ENCODE assay signal across 18 cellular contexts in genomic region chr1:93669369-93669768, GRCh38. TPM values are rescaled to one million over a fixed set of nuclear protein-coding genes. Genes with fewer than 3 reads are reported as not detected.
DNase-seq lines count a peak whose midpoint lies in the region; ATAC-seq and TF ChIP-seq lines count a peak whose summit lies in the region.
"Had no signal": no experiment of that assay in that cellular context is flagged by ENCODE, and none has a peak within 500 bp of the region (broad histone marks: within the 10 kb centered on the region; RNA-seq: fewer than 3 reads in every experiment).

No MANE protein-coding gene starts in this region.

- no peak overlapping the region for H4K12ac ChIP-seq in trophoblast cell (ENCODE audit: low read depth, low read length)

- H3K4me3 ChIP-seq in GM23248 (no peak overlapping the region), fibroblast of pulmonary artery (replicated peaks; ENCODE audit: low read depth, low read length) (no peak overlapping the region), trophoblast cell (ENCODE audit: low read depth, low read length) (no peak overlapping the region)
- H3K4me3 ChIP-seq: cardiac muscle cell had no signal

- no peaks in the 10 kb centered on the region for H3K9me3 ChIP-seq in GM23248 (ENCODE audit: low read depth)
- no peaks in the 10 kb centered on the region for H3K9me3 ChIP-seq in trophoblast cell (ENCODE audit: insufficient read depth, low read depth, low read length)

- peaks cover 27% of the 10 kb centered on the region; the same call in 1 of the 2 replicates for H4K20me1 ChIP-seq in GM23248 (ENCODE audit: insufficient read depth)

- in situ Hi-C loops in GM23248 (cut with MboI), result no loop called here
- in situ Hi-C loops in SK-MEL-5 (cut with HindIII; ENCODE audit: low pct_unique_long_range_greater_than_20kb, low sequenced_read_pairs), result no loop called here

- no peak overlapping the region for H2AK5ac ChIP-seq in trophoblast cell (ENCODE audit: low read length)

- H3K4me2 ChIP-seq in GM23248 (ENCODE audit: unreplicated experiment), result peak overlapping the region; percentile 27
- peak overlapping the region; percentile 11 for H3K4me2 ChIP-seq in trophoblast cell (ENCODE audit: low read length)

- H3K9ac ChIP-seq in GM23248, result peak overlapping the region; percentile 13; the same call in 1 of the 2 replicates
- H3K9ac ChIP-seq in trophoblast cell (ENCODE audit: low read length), result no peak overlapping the region

- peaks cover 99% of the 10 kb centered on the region for H3K79me2 ChIP-seq in GM23248 (ENCODE audit: insufficient read depth)
- H3K79me2 ChIP-seq in trophoblast cell (ENCODE audit: control insufficient read depth, insufficient read depth, low read length, poor library complexity), result peaks cover 7% of the 10 kb centered on the region

- no peak overlapping the region for H2BK12ac ChIP-seq in trophoblast cell (ENCODE audit: low read length)

- H3K14ac ChIP-seq in trophoblast cell (ENCODE audit: low read length), result no peak overlapping the region

- DNase-seq in GM23248, result peak; percentile 41
- DNase-seq in SK-MEL-5 (ENCODE audit: low read depth, low spot score), result peak; percentile 73
- peak; percentile 46 for DNase-seq in fibroblast of pulmonary artery (ENCODE audit: low read depth)
- DNase-seq in trophoblast cell, result no peak
- DNase-seq in EL, result no peak
- DNase-seq in putamen (ENCODE audit: low spot score), result no peak
- DNase-seq: activated CD4-positive, alpha-beta T cell treated with anti-CD3 and anti-CD28 coated beads, Interleukin-2, amount 50 U/mL, for 1 hour; activated T-cell treated with anti-CD3 and anti-CD28 coated beads for 4 hours; effector memory CD4-positive, alpha-beta T cell; GF-D8; natural killer cell; NCI-H1436 treated with DMSO at 0.1 percent for 48 hours; retina; stimulated activated CD4-positive, alpha-beta T cell treated with anti-CD3 and anti-CD28 coated beads, Interleukin-2, amount 100 ng/mL, for 48 hours had no signal

- H3K79me1 ChIP-seq in trophoblast cell (ENCODE audit: low read length), result peaks cover 17% of the 10 kb centered on the region

- no peak overlapping the region for H3K23ac ChIP-seq in trophoblast cell (ENCODE audit: low read length)

- H2BK120ac ChIP-seq in trophoblast cell (ENCODE audit: insufficient read depth, low read length, poor library complexity), result no peak overlapping the region

- H3K27me3 ChIP-seq in GM23248 (replicated peaks; ENCODE audit: insufficient read depth) (no peaks in the 10 kb centered on the region), trophoblast cell (ENCODE audit: insufficient read depth, low read length) (no peaks in the 10 kb centered on the region)
- H3K27me3 ChIP-seq: cardiac muscle cell had no signal

- TF ChIP-seq CTCF in fibroblast of pulmonary artery (IDR thresholded peaks at IDR 0.05; ENCODE audit: low read length, missing control alignments), result no peak

- H3K4ac ChIP-seq in trophoblast cell (ENCODE audit: low read depth, low read length), result no peak overlapping the region

- H3K9me2 ChIP-seq in GM23248 (ENCODE audit: insufficient read depth), result no peaks in the 10 kb centered on the region

- H3K4me1 ChIP-seq in GM23248 (ENCODE audit: insufficient read depth) (peaks cover 89% of the 10 kb centered on the region), trophoblast cell (ENCODE audit: control insufficient read depth in 1 of 2, insufficient read depth in 2 of 2, low read length in 2 of 2) (peaks cover 30 to 38% of the 10 kb centered on the region in 2 experiments)

- no peak overlapping the region for H3K18ac ChIP-seq in trophoblast cell (ENCODE audit: low read length)

- peaks cover 93% of the 10 kb centered on the region for H3F3A ChIP-seq in GM23248 (ENCODE audit: insufficient read depth)

- H3K36me3 ChIP-seq in GM23248 (ENCODE audit: low read depth) (peaks cover 60% of the 10 kb centered on the region), trophoblast cell (ENCODE audit: control insufficient read depth in 1 of 2, insufficient read depth in 2 of 2, low read length in 2 of 2) (peaks cover 12 to 13% of the 10 kb centered on the region in 2 experiments)
- H3K36me3 ChIP-seq: cardiac muscle cell had no signal

- no peak overlapping the region for H2AFZ ChIP-seq in GM23248
- H2AFZ ChIP-seq in trophoblast cell (ENCODE audit: insufficient read depth, low read length, poor library complexity), result no peak overlapping the region

- no peak overlapping the region for H4K8ac ChIP-seq in trophoblast cell (ENCODE audit: low read depth, low read length)

- no peak for ATAC-seq in HG03196 (IDR thresholded peaks at IDR 0.05; ENCODE audit: unreplicated experiment)
- ATAC-seq in GM19395 (IDR thresholded peaks at IDR 0.05; ENCODE audit: unreplicated experiment), result no peak
- ATAC-seq: activated naive CD4-positive, alpha-beta T cell treated with anti-CD3 and anti-CD28 coated beads, Interleukin-2, amount 50 U/mL, for 72 hours; natural killer cell had no signal

- 62 to 70% methylated on average over 4 of the region's 4 CpGs for WGBS in GM23248 (ENCODE audit: low coverage in 1 of 2, low lambda C conversion rate in 2 of 2, missing lambda C conversion rate in 2 of 2), 2 experiments
- WGBS in trophoblast cell (ENCODE audit: extremely low coverage, insufficient coverage, insufficient read length), result no CpG with 5 or more reads among the region's 4 CpGs

- H4K91ac ChIP-seq in trophoblast cell (ENCODE audit: low read depth, low read length), result no peak overlapping the region

- H3K27ac ChIP-seq in GM23248, result peak overlapping the region; percentile 42
- H3K27ac ChIP-seq in trophoblast cell (ENCODE audit: low read depth, low read length), result no peak overlapping the region
- H3K27ac ChIP-seq: cardiac muscle cell had no signal

- no peak overlapping the region for H2BK5ac ChIP-seq in trophoblast cell (ENCODE audit: low read depth, low read length, poor library complexity)

RNA-seq across cellular contexts. Expression of gene BCAR3, which starts 12.3 kb away (rescaled TPM):
- 79.5 and 83.2 TPM in 2 replicates for total RNA-seq in GM23248 (2014; rRNA removed; shearing (Covaris generic))
- 62.2 and 65.1 TPM in 2 replicates for polyA plus RNA-seq in GM23248 (2016; fragmentation: Nextera tagmentation; extraction: Ambion mirVana)
- total RNA-seq in SK-MEL-5 (2014; rRNA removed; shearing (Covaris generic)), result 34.5 and 36.9 TPM in 2 replicates
- 26.4 and 30.1 TPM in 2 replicates for polyA plus RNA-seq in SK-MEL-5 (2015; cell fraction: cytosol; rRNA removed)
- polyA plus RNA-seq in SK-MEL-5 (2015; cell fraction: nucleus; rRNA removed), result 20.5 and 22.6 TPM in 2 replicates
- 28.1 and 29.7 TPM in 2 replicates for polyA plus RNA-seq in trophoblast cell (2013)

Comparison
In these comparisons a context has a peak if more than half of its experiments do, and no peak if none do; other contexts are left out.
1. DNase-seq: peak in GM23248 (single experiment), SK-MEL-5 (single experiment) and fibroblast of pulmonary artery (single experiment); none in trophoblast cell (0 of 2), EL (single experiment) and putamen (single experiment).